In genomic region chr11:6927030-6927617, GRCh38 we compare ENCODE assay signal across 8 cellular contexts. TPM values are rescaled to one million over a fixed set of nuclear protein-coding genes. Genes with fewer than 3 reads are reported as not detected.
DNase-seq lines count a peak whose midpoint lies in the region; ATAC-seq and TF ChIP-seq lines count a peak whose summit lies in the region.

No MANE protein-coding gene starts in this region.

- H3K9me3 ChIP-seq in BE2C: no peaks in the 10 kb centered on the region

- peaks cover 16 to 18% of the 10 kb centered on the region in 2 donors for H3K4me1 Mint-ChIP-seq in stimulated activated naive B cell treated with anti-CD40 and anti-IgM and Interleukin-4, amounts not matched to agents 10 μg/mL and 1 μg/mL and 100 μg/mL, for 72 hours

- no peak for DNase-seq in BE2C
- peak; percentile 7 for DNase-seq in RWPE1 (ENCODE audit: low spot score)
- peak; percentile 70 for DNase-seq in germinal center (ENCODE audit: low spot score)
- no peak for DNase-seq in stimulated activated naive B cell treated with anti-CD40 and anti-IgM and Interleukin-4, amounts not matched to agents 10 μg/mL and 1 μg/mL and 100 μg/mL, for 72 hours
- no peak for DNase-seq in A172 (ENCODE audit: low spot score)
- no peak for DNase-seq in mesenteric fat pad (ENCODE audit: low spot score)

- H3K27me3 ChIP-seq in BE2C: peaks cover 18% of the 10 kb centered on the region

- no peak overlapping the region for H3K27ac Mint-ChIP-seq in stimulated activated naive B cell treated with anti-CD40 and anti-IgM and Interleukin-4, amounts not matched to agents 10 μg/mL and 1 μg/mL and 100 μg/mL, for 72 hours

- no peaks in the 10 kb centered on the region for H3K4me1 ChIP-seq in BE2C

- peaks cover 27 to 35% of the 10 kb centered on the region in 2 donors for H3K27me3 Mint-ChIP-seq in stimulated activated naive B cell treated with anti-CD40 and anti-IgM and Interleukin-4, amounts not matched to agents 10 μg/mL and 1 μg/mL and 100 μg/mL, for 72 hours

- H3K4me3 ChIP-seq in BE2C (ENCODE audit: low read depth, low read length): peak overlapping the region; percentile 57

- H3K4me3 Mint-ChIP-seq in stimulated activated naive B cell treated with anti-CD40 and anti-IgM and Interleukin-4, amounts not matched to agents 10 μg/mL and 1 μg/mL and 100 μg/mL, for 72 hours: peak overlapping the region; percentile 88 to 92

- peak overlapping the region; percentile 75 for H3K27ac ChIP-seq in RWPE1

- CTCF ChIA-PET in RWPE1 (lab: Yijun Ruan, JAX): no interaction called here

- ATAC-seq in GM18873 (IDR thresholded peaks at IDR 0.05; ENCODE audit: low FRiP score, unreplicated experiment): peak; percentile 54
- peak; percentile 55 for ATAC-seq in HG03066 (IDR thresholded peaks at IDR 0.05; ENCODE audit: low read depth, unreplicated experiment)
- ATAC-seq in stimulated activated naive B cell treated with anti-CD40 and anti-IgM and Interleukin-4, amounts not matched to agents 10 μg/mL and 1 μg/mL and 100 μg/mL, for 72 hours (replicated peaks): peak; percentile 72 to 81

- no peak for TF ChIP-seq CTCF in BE2C (IDR thresholded peaks at IDR 0.05; ENCODE audit: low read depth, low read length)
- TF ChIP-seq CTCF in RWPE1 (conservative IDR thresholded peaks at IDR 0.05; ENCODE audit: low read depth): no peak

- H3K9me3 Mint-ChIP-seq in stimulated activated naive B cell treated with anti-CD40 and anti-IgM and Interleukin-4, amounts not matched to agents 10 μg/mL and 1 μg/mL and 100 μg/mL, for 72 hours: no peaks in the 10 kb centered on the region

- H3K36me3 Mint-ChIP-seq in stimulated activated naive B cell treated with anti-CD40 and anti-IgM and Interleukin-4, amounts not matched to agents 10 μg/mL and 1 μg/mL and 100 μg/mL, for 72 hours: no peaks in the 10 kb centered on the region

- no peaks in the 10 kb centered on the region for H3K36me3 ChIP-seq in BE2C

- POLR2A ChIA-PET in RWPE1 (lab: Yijun Ruan, JAX; ENCODE audit: low non-redundant PET): no interaction called here

RNA-seq across cellular contexts. Expression of gene ZNF215, which starts 0.9 kb away (rescaled TPM):
- not detected for polyA plus RNA-seq in BE2C (2012; ENCODE audit: insufficient read depth, insufficient read length, low read depth)
- not detected in 2 replicates for total RNA-seq in A172 (2014; rRNA removed; shearing (Covaris generic))
- total RNA-seq in mesenteric fat pad: 2.5 TPM

RNA-seq across cellular contexts. Expression of gene OR2D3, which starts 6.3 kb away (rescaled TPM):
- not detected for polyA plus RNA-seq in BE2C (2012; ENCODE audit: insufficient read depth, insufficient read length, low read depth)
- total RNA-seq in A172 (2014; rRNA removed; shearing (Covaris generic)): not detected in 2 replicates
- not detected for total RNA-seq in mesenteric fat pad

RNA-seq across cellular contexts. Expression of gene OR2D2, which starts 34.8 kb away (rescaled TPM):
- polyA plus RNA-seq in BE2C (2012; ENCODE audit: insufficient read depth, insufficient read length, low read depth): not detected
- not detected in 2 replicates for total RNA-seq in A172 (2014; rRNA removed; shearing (Covaris generic))
- total RNA-seq in mesenteric fat pad: not detected

RNA-seq across cellular contexts. Expression of gene OR10A4, which starts 50.7 kb away (rescaled TPM):
- not detected for polyA plus RNA-seq in BE2C (2012; ENCODE audit: insufficient read depth, insufficient read length, low read depth)
- not detected in 2 replicates for total RNA-seq in A172 (2014; rRNA removed; shearing (Covaris generic))
- not detected for total RNA-seq in mesenteric fat pad

Comparison
In these comparisons a context has a peak if more than half of its experiments do, and no peak if none do; other contexts are left out.
1. DNase-seq: peak in RWPE1 (single experiment) and germinal center (single experiment); none in BE2C (single experiment), stimulated activated naive B cell treated with anti-CD40 and anti-IgM and Interleukin-4, amounts not matched to agents 10 μg/mL and 1 μg/mL and 100 μg/mL, for 72 hours (single experiment), A172 (single experiment) and mesenteric fat pad (single experiment).
2. Peak in every context shown above with its lines, with median percentiles within 50 percentile points of each other: ATAC-seq.